ENCODE assay signal across 20 cellular contexts in genomic region chr9:69292078-69292477, GRCh38. TPM values are rescaled to one million over a fixed set of nuclear protein-coding genes. Genes with fewer than 3 reads are reported as not detected.
DNase-seq lines count a peak whose midpoint lies in the region; ATAC-seq and TF ChIP-seq lines count a peak whose summit lies in the region.
"Had no signal": no experiment of that assay in that cellular context is flagged by ENCODE, and none has a peak within 500 bp of the region (broad histone marks: within the 10 kb centered on the region; RNA-seq: fewer than 3 reads in every experiment).

No MANE protein-coding gene starts in this region.

- no peak overlapping the region for H3K4me3 Mint-ChIP-seq in chondrocyte (ENCODE audit: unreplicated experiment)
- H3K4me3 Mint-ChIP-seq: CD8-positive, alpha-beta T cell; GM23338; T-helper 1 cell treated with Interleukin-12 subunit alpha and Interleukin-12 subunit beta and Interleukin-4 antibody, amounts not matched to agents 30 μg/mL and 1 μg/mL, for 36 hours had no signal

- H3K4me1 ChIP-seq in HCT116 (ENCODE audit: control insufficient read depth in 1 of 2, insufficient read depth in 2 of 2, low read length in 2 of 2): no peaks in the 10 kb centered on the region

- no peak overlapping the region for H3K4me3 ChIP-seq in HCT116 (replicated peaks in 1 of 2; ENCODE audit: low read depth in 1 of 2, low read length in 2 of 2)
- H3K4me3 ChIP-seq: BLaER1, GM23338 had no signal

- H3K27me3 ChIP-seq in HCT116 (ENCODE audit: insufficient read depth, low read length): peaks cover 3% of the 10 kb centered on the region; the same call in 1 of the 2 replicates
- H3K27me3 ChIP-seq: BLaER1 had no signal

- H2AFZ ChIP-seq in HCT116 (ENCODE audit: low read depth, low read length, poor library complexity, severe bottlenecking): peak overlapping the region; percentile 51
- H2AFZ ChIP-seq: GM23338 had no signal

- POLR2A ChIA-PET in HCT116 (lab: Charles Lee): no interaction called here

- no TSS peak for BruUV-seq in HCT116 (replicated peaks; lab: Mats Ljungman, UMichigan)

- CTCF ChIA-PET in HCT116 (lab: Charles Lee): interaction anchor here (0.7 to 1.2 kb wide), 8 partner anchors 8 to 239 kb away, joined by 3 to 6 read pairs (median 3); no protein-coding TSS in a partner anchor

- H4K20me1 ChIP-seq in HCT116 (ENCODE audit: insufficient read depth): no peaks in the 10 kb centered on the region
- H4K20me1 ChIP-seq: BLaER1 had no signal

- H3K9me3 ChIP-seq in HCT116 (ENCODE audit: control insufficient read depth in 1 of 2, insufficient read depth in 1 of 2, low read depth in 1 of 2, low read length in 2 of 2): no peaks in the 10 kb centered on the region
- H3K9me3 ChIP-seq: BLaER1 had no signal

- no peak for TF ChIP-seq POLR2A in HCT116 (IDR thresholded peaks at IDR 0.05; ENCODE audit: borderline replicate concordance, extremely low read depth, insufficient read depth, insufficient read length)

- no peak overlapping the region for H3K27ac Mint-ChIP-seq in chondrocyte (ENCODE audit: unreplicated experiment)
- H3K27ac Mint-ChIP-seq: CD8-positive, alpha-beta T cell; GM23338; T-helper 1 cell treated with Interleukin-12 subunit alpha and Interleukin-12 subunit beta and Interleukin-4 antibody, amounts not matched to agents 30 μg/mL and 1 μg/mL, for 36 hours had no signal

- peaks cover 6% of the 10 kb centered on the region for H3K36me3 Mint-ChIP-seq in chondrocyte (ENCODE audit: low read depth)
- H3K36me3 Mint-ChIP-seq: CD8-positive, alpha-beta T cell had no signal

- no peaks in the 10 kb centered on the region for H3K9me2 ChIP-seq in HCT116 (ENCODE audit: insufficient read depth)

- no peak overlapping the region for H3K9ac ChIP-seq in HCT116 (ENCODE audit: low read length)
- H3K9ac ChIP-seq: BLaER1 had no signal

- DNase-seq in Daoy (ENCODE audit: low read depth) (peak; percentile 18), HCT116 (ENCODE audit: low read depth, low spot score) (peak; percentile 34), NAMALWA (ENCODE audit: low spot score) (peak; percentile 16), chondrocyte (ENCODE audit: low spot score) (no peak), NCI-H146 treated with DMSO at 0.1 percent for 48 hours (lab: John Stamatoyannopoulos, UW; ENCODE audit: unreplicated experiment) (no peak)
- no peak for DNase-seq in stimulated activated CD4-positive, alpha-beta T cell treated with anti-CD3 and anti-CD28 coated beads, Interleukin-4, amount 100 ng/mL, for 4 hours
- DNase-seq: Calu3; CD8-positive, alpha-beta T cell; DMS53; NCI-H1105; NCI-H1694; NCI-H2081 treated with DMSO at 0.1 percent for 48 hours; SIG-M5 had no signal

- H3K36me3 ChIP-seq in HCT116 (ENCODE audit: control insufficient read depth in 1 of 2, insufficient read depth in 2 of 2, low read length in 2 of 2): no peaks in the 10 kb centered on the region
- H3K36me3 ChIP-seq: BLaER1 had no signal

- RAD21 ChIA-PET in HCT116 (lab: Charles Lee; ENCODE audit: low non-redundant PET in 1 of 2, low total read pairs in 2 of 2, uncharacterized antibody in 2 of 2, unreplicated experiment in 2 of 2): no interaction called here

- H3K4me1 Mint-ChIP-seq in chondrocyte (ENCODE audit: low read depth): peaks cover 4% of the 10 kb centered on the region
- H3K4me1 Mint-ChIP-seq: GM23338 had no signal

- ATAC-seq in HCT116 (peak; percentile 89), GM18498 (IDR thresholded peaks at IDR 0.05; ENCODE audit: unreplicated experiment) (no peak)
- ATAC-seq: CD8-positive, alpha-beta T cell; GM23338 had no signal

- no peak overlapping the region for H3K27ac ChIP-seq in HCT116 (ENCODE audit: low read depth, low read length)
- H3K27ac ChIP-seq: BLaER1 had no signal

- intact Hi-C loops in HCT116 (cut with micrococcal nuclease): no loop called here

- no peak overlapping the region for H3K4me2 ChIP-seq in HCT116 (ENCODE audit: low read length)
- H3K4me2 ChIP-seq: BLaER1, GM23338 had no signal

- TF ChIP-seq CTCF in HCT116 (IDR thresholded peaks at IDR 0.05 in 2 of 3, conservative IDR thresholded peaks at IDR 0.05 in 1 of 3; ENCODE audit: borderline replicate concordance in 1 of 3, insufficient read depth in 1 of 3, low read depth in 2 of 3, low read length in 2 of 3) (peak; percentile 37 to 70 (median 66); a peak in 5 of 6 replicates), chondrocyte (IDR thresholded peaks at IDR 0.05) (peak; percentile 24)

- H3K79me2 ChIP-seq in HCT116 (ENCODE audit: insufficient read depth, low read length): no peaks in the 10 kb centered on the region

- peaks cover 36% of the 10 kb centered on the region for H3K27me3 Mint-ChIP-seq in chondrocyte (ENCODE audit: low read depth)

- peak; percentile 45 for TF ChIP-seq RAD21 in HCT116 (IDR thresholded peaks at IDR 0.05; ENCODE audit: low read depth)

- H3K9me3 Mint-ChIP-seq in chondrocyte (ENCODE audit: low read depth): no peaks in the 10 kb centered on the region
- H3K9me3 Mint-ChIP-seq: CD8-positive, alpha-beta T cell; T-helper 1 cell treated with Interleukin-12 subunit alpha and Interleukin-12 subunit beta and Interleukin-4 antibody, amounts not matched to agents 30 μg/mL and 1 μg/mL, for 36 hours had no signal

TF ChIP-seq in HCT116, 20 proteins besides CTCF, POLR2A, EP300 and RAD21:
- TF ChIP-seq CBX3 (IDR thresholded peaks at IDR 0.05; ENCODE audit: low read depth) (0 out of 2 replicates have a peak, but pooled peaks have one; percentile 24), EZH2 (IDR thresholded peaks at IDR 0.05) (no peak)

RNA-seq across cellular contexts. Expression of gene ENTREP1, which starts 32.9 kb away (rescaled TPM):
- 0.74 TPM in 1 of 2 replicates, not detected in the other for total RNA-seq in Daoy (2014; rRNA removed; shearing (Covaris generic))
- total RNA-seq in HCT116 (2021; ENCODE audit: unreplicated experiment) (1.1 TPM), chondrocyte (3.6 to 4.7 TPM (median 3.8 TPM) in 3 replicates)
- polyA plus RNA-seq in HCT116 (2012): 1.2 and 1.3 TPM in 2 replicates
- total RNA-seq: A673; CD8-positive, alpha-beta T cell; G401; RPMI7951 had no signal

Comparison
In these comparisons a context has a peak if more than half of its experiments do, and no peak if none do; other contexts are left out.
1. DNase-seq: peak in Daoy (single experiment), HCT116 (single experiment) and NAMALWA (single experiment); none in chondrocyte (single experiment), NCI-H146 treated with DMSO at 0.1 percent for 48 hours (single experiment) and stimulated activated CD4-positive, alpha-beta T cell treated with anti-CD3 and anti-CD28 coated beads, Interleukin-4, amount 100 ng/mL, for 4 hours (0 of 2).